ENCODE assay signal across 10 cellular contexts in genomic region chr12:124497658-124498057, GRCh38.
DNase-seq lines count a peak whose midpoint lies in the region; ATAC-seq, FAIRE-seq and TF ChIP-seq lines count a peak whose summit lies in the region.
"Had no signal": no experiment of that assay in that cellular context is flagged by ENCODE, and none has a peak within 500 bp of the region (broad histone marks: within the 10 kb centered on the region; RNA-seq: fewer than 3 reads in every experiment).

No MANE protein-coding gene starts in this region.

- H3K4me3 ChIP-seq in kidney (ENCODE audit: low read length in 2 of 2) = no peak overlapping the region
- H3K4me3 ChIP-seq in effector memory CD4-positive, alpha-beta T cell (ENCODE audit: insufficient read depth, low read depth, low read length, poor library complexity, severe bottlenecking) = no peak overlapping the region

- ATAC-seq in HG03378 (IDR thresholded peaks at IDR 0.05; ENCODE audit: unreplicated experiment) = no peak
- ATAC-seq: T-cell had no signal

- no peaks in the 10 kb centered on the region for H3K9me3 ChIP-seq in kidney (ENCODE audit: control insufficient read depth in 1 of 2, low read length in 2 of 2)
- no peaks in the 10 kb centered on the region for H3K9me3 ChIP-seq in effector memory CD4-positive, alpha-beta T cell (ENCODE audit: control insufficient read depth, low read length)

- peaks cover 26 to 45% of the 10 kb centered on the region in 2 donors for H3K4me1 ChIP-seq in kidney (ENCODE audit: control insufficient read depth in 1 of 2, insufficient read depth in 1 of 2, low read depth in 1 of 2, low read length in 2 of 2)
- H3K4me1 ChIP-seq in effector memory CD4-positive, alpha-beta T cell (ENCODE audit: control insufficient read depth, insufficient read depth, low read length, poor library complexity, severe bottlenecking) = peaks cover 19% of the 10 kb centered on the region

- H3K36me3 ChIP-seq in kidney (ENCODE audit: control insufficient read depth in 1 of 2, insufficient read depth in 2 of 2, low read length in 2 of 2) = peaks cover 0 to 3% of the 10 kb centered on the region in 2 donors
- H3K36me3 ChIP-seq in effector memory CD4-positive, alpha-beta T cell (ENCODE audit: control insufficient read depth, insufficient read depth, low read length) = peaks cover 3% of the 10 kb centered on the region

- no peak for TF ChIP-seq CTCF in GM20000 (IDR thresholded peaks at IDR 0.05; ENCODE audit: extremely low read depth, missing control alignments)
- no peak for TF ChIP-seq CTCF in kidney (IDR thresholded peaks at IDR 0.05; ENCODE audit: borderline replicate concordance, extremely low read depth, insufficient read depth)
- no peak for TF ChIP-seq CTCF in D721Med (IDR thresholded peaks at IDR 0.05; ENCODE audit: insufficient read depth, missing control alignments)

- H3K27ac ChIP-seq in caudate nucleus (ENCODE audit: low read depth, low read length) = peak overlapping the region; percentile 39
- H3K27ac ChIP-seq in kidney (ENCODE audit: low read depth in 2 of 2, low read length in 2 of 2) = peak overlapping the region; percentile 43 to 60
- peak overlapping the region; percentile 92 for H3K27ac ChIP-seq in substantia nigra (ENCODE audit: low read depth, low read length, poor library complexity, severe bottlenecking)
- no peak overlapping the region for H3K27ac ChIP-seq in effector memory CD4-positive, alpha-beta T cell (ENCODE audit: insufficient read depth, low read length, poor library complexity, severe bottlenecking)

- peak overlapping the region in 1 of 2 donors; percentile 55 for H3K9ac ChIP-seq in kidney (ENCODE audit: low read length in 2 of 2)

- FAIRE-seq in kidney (lab: Jason Lieb, UNC) (no peak), D721Med (lab: Jason Lieb, UNC) (no peak)

- intact Hi-C loops in kidney (cut with DNase I) = no loop called here

- H3K27me3 ChIP-seq in effector memory CD4-positive, alpha-beta T cell (replicated peaks; ENCODE audit: control insufficient read depth, insufficient read depth, low read length, poor library complexity, severe bottlenecking) = no peaks in the 10 kb centered on the region

- DNase-seq in GM20000 (ENCODE audit: low spot score) (peak; percentile 76), caudate nucleus (lab: John Stamatoyannopoulos, UW) (peak in 54 of 61 donors; percentile 10 to 89 (median 57)), kidney (no peak), substantia nigra (lab: John Stamatoyannopoulos, UW) (peak in 43 of 49 donors; percentile 14 to 94 (median 63)), NCI-H82 treated with DMSO at 0.1 percent for 48 hours (lab: John Stamatoyannopoulos, UW; ENCODE audit: unreplicated experiment) (no peak), D721Med (ENCODE audit: insufficient read length, low spot score) (no peak)
- DNase-seq in effector memory CD4-positive, alpha-beta T cell = no peak
- DNase-seq: MM.1S, T-cell had no signal

Comparison
In these comparisons a context has a peak if more than half of its experiments do, and no peak if none do; other contexts are left out.
1. DNase-seq: peak in GM20000 (single experiment), caudate nucleus (54 of 61) and substantia nigra (43 of 49); none in kidney (single experiment), NCI-H82 treated with DMSO at 0.1 percent for 48 hours (single experiment), D721Med (single experiment) and effector memory CD4-positive, alpha-beta T cell (0 of 3).